ENCODE assay signal across 1 cellular context in the genomic region with DNA sequence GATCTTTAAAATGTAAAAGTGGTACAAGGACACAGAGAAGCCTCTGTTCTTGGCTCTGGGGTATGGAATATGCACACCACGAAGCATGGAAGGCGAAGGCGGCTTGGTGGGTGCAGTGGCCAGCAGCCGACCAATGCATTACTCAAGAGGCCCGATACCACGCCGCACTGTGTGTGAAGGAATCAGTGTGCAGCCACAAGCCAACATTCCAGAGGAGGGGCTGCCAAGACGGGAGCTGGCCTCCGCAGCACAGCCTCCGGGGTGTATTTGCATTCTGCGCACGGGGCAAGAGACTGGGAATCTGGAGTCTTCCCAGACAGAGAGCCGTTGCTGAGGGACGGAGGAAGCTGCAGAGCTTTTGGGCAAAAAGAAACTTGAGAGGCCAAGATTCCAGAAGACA.
TF ChIP-seq lines count a peak whose summit lies in the region.

No MANE protein-coding gene starts in this region.

TF ChIP-seq in HepG2, 621 proteins besides CTCF, POLR2A, EP300 and RAD21 (continued from another document):
- TF ChIP-seq, protein P1, sequence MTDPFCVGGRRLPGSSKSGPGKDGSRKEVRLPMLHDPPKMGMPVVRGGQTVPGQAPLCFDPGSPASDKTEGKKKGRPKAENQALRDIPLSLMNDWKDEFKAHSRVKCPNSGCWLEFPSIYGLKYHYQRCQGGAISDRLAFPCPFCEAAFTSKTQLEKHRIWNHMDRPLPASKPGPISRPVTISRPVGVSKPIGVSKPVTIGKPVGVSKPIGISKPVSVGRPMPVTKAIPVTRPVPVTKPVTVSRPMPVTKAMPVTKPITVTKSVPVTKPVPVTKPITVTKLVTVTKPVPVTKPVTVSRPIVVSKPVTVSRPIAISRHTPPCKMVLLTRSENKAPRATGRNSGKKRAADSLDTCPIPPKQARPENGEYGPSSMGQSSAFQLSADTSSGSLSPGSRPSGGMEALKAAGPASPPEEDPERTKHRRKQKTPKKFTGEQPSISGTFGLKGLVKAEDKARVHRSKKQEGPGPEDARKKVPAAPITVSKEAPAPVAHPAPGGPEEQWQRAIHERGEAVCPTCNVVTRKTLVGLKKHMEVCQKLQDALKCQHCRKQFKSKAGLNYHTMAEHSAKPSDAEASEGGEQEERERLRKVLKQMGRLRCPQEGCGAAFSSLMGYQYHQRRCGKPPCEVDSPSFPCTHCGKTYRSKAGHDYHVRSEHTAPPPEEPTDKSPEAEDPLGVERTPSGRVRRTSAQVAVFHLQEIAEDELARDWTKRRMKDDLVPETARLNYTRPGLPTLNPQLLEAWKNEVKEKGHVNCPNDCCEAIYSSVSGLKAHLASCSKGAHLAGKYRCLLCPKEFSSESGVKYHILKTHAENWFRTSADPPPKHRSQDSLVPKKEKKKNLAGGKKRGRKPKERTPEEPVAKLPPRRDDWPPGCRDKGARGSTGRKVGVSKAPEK (CRISPR knock-in tag; IDR thresholded peaks at IDR 0.05; ENCODE audit: borderline replicate concordance), result no peak
